1 cellular context compared by ENCODE assay signal in the genomic region with DNA sequence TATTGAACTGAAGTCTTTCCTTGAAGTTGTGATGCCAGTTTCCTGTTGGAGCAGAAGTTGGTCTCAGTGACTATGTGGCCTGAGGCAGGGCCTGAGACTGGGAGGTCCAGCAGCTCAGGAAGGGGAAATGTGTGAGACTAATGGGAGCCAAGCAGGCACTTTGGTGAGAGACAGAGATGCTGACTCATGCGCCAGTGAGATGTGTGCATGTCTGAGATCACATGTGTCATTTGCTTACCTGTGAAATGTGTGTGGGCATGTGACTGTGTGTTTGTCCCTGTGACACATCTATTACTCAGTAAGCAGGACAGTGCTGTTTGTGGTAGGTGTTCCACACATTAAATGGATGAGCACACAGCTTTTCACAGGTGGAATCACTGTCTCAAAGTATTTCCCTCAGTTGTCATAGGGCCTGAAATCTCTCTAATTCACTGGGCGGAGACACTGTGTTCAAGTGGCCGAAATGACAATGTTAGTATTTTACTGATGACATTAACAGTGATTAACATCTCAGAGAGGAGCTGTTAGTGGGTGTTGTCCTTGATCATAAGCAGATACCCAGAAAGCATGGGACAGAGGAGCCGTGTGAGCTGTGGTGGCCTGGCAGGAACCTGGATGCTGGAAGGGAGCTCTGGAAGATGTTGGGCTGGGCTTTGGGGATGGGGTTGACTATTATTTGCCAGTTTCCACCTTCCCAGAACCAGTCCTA.
TF ChIP-seq lines count a peak whose summit lies in the region.

No MANE protein-coding gene starts in this region.

TF ChIP-seq in K562, 482 proteins besides CTCF, POLR2A, EP300 and RAD21 (continued from another document):
- TF ChIP-seq, protein P1, sequence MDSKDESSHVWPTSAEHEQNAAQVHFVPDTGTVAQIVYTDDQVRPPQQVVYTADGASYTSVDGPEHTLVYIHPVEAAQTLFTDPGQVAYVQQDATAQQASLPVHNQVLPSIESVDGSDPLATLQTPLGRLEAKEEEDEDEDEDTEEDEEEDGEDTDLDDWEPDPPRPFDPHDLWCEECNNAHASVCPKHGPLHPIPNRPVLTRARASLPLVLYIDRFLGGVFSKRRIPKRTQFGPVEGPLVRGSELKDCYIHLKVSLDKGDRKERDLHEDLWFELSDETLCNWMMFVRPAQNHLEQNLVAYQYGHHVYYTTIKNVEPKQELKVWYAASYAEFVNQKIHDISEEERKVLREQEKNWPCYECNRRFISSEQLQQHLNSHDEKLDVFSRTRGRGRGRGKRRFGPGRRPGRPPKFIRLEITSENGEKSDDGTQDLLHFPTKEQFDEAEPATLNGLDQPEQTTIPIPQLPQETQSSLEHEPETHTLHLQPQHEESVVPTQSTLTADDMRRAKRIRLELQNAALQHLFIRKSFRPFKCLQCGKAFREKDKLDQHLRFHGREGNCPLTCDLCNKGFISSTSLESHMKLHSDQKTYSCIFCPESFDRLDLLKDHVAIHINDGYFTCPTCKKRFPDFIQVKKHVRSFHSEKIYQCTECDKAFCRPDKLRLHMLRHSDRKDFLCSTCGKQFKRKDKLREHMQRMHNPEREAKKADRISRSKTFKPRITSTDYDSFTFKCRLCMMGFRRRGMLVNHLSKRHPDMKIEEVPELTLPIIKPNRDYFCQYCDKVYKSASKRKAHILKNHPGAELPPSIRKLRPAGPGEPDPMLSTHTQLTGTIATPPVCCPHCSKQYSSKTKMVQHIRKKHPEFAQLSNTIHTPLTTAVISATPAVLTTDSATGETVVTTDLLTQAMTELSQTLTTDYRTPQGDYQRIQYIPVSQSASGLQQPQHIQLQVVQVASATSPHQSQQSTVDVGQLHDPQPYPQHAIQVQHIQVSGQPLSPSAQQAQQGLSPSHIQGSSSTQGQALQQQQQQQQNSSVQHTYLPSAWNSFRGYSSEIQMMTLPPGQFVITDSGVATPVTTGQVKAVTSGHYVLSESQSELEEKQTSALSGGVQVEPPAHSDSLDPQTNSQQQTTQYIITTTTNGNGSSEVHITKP (IDR thresholded peaks at IDR 0.05; ENCODE audit: partially characterized antibody), result no peak
- TF ChIP-seq ETV1 (tag; conservative IDR thresholded peaks at IDR 0.05; ENCODE audit: low read depth), result no peak
- TF ChIP-seq, protein P2, sequence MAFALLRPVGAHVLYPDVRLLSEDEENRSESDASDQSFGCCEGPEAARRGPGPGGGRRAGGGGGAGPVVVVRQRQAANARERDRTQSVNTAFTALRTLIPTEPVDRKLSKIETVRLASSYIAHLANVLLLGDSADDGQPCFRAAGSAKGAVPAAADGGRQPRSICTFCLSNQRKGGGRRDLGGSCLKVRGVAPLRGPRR (CRISPR knock-in tag; IDR thresholded peaks at IDR 0.05), result no peak
- TF ChIP-seq BRD4 (IDR thresholded peaks at IDR 0.05), result no peak
- no peak for TF ChIP-seq FOXJ2 (tag; IDR thresholded peaks at IDR 0.05)
- TF ChIP-seq XRCC4 (IDR thresholded peaks at IDR 0.05; ENCODE audit: extremely low read depth, insufficient read depth, insufficient read length), result no peak
- TF ChIP-seq, protein P3, sequence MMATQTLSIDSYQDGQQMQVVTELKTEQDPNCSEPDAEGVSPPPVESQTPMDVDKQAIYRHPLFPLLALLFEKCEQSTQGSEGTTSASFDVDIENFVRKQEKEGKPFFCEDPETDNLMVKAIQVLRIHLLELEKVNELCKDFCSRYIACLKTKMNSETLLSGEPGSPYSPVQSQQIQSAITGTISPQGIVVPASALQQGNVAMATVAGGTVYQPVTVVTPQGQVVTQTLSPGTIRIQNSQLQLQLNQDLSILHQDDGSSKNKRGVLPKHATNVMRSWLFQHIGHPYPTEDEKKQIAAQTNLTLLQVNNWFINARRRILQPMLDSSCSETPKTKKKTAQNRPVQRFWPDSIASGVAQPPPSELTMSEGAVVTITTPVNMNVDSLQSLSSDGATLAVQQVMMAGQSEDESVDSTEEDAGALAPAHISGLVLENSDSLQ (IDR thresholded peaks at IDR 0.05), result peak; percentile 41
- TF ChIP-seq POLR2AphosphoS2 (IDR thresholded peaks at IDR 0.05; ENCODE audit: low read length), result no peak
- TF ChIP-seq MXI1 (IDR thresholded peaks at IDR 0.05; ENCODE audit: low read depth, low read length), result no peak
